ENCODE assay signal across 29 cellular contexts in genomic region chr7:18961997-18962396, GRCh38.
A peak's percentile ranks its signal among the peaks of the same experiment; 100 is the strongest.
DNase-seq lines count a peak whose midpoint lies in the region; TF ChIP-seq lines count a peak whose summit lies in the region.
"Had no signal": no experiment of that assay in that cellular context is flagged by ENCODE, and none has a peak within 500 bp of the region (broad histone marks: within the 10 kb centered on the region; RNA-seq: fewer than 3 reads in every experiment).

No MANE protein-coding gene starts in this region.

- intact Hi-C loops in dorsolateral prefrontal cortex (cut with DNase I): no loop called here

- H3F3A ChIP-seq in smooth muscle cell (ENCODE audit: low read depth): no peaks in the 10 kb centered on the region

- H3K4me3 Mint-ChIP-seq in HFFc6: no peak overlapping the region
- H3K4me3 Mint-ChIP-seq: activated naive CD8-positive, alpha-beta T cell; central memory CD8-positive, alpha-beta T cell; nephron had no signal

- no peaks in the 10 kb centered on the region for H3K27me3 ChIP-seq in smooth muscle cell (ENCODE audit: low read depth)
- no peaks in the 10 kb centered on the region for H3K27me3 ChIP-seq in dorsolateral prefrontal cortex

- H3K27ac Mint-ChIP-seq in HFFc6: no peak overlapping the region
- H3K27ac Mint-ChIP-seq: activated naive CD8-positive, alpha-beta T cell; activated T-helper 2 cell treated with anti-CD3 and anti-CD28 coated beads, Interferon-gamma antibody, Interleukin-2, Interleukin-4, amounts not matched to agents 10 μg/mL and 5 μg/mL and 100 μg/mL, durations not matched to agents 14 hours and 24 hours and 36 hours; nephron had no signal

- no peak overlapping the region for H3K4me2 ChIP-seq in smooth muscle cell

- H3K36me3 ChIP-seq in smooth muscle cell (ENCODE audit: low read depth): no peaks in the 10 kb centered on the region

- no peak for TF ChIP-seq CTCF in HFFc6 (IDR thresholded peaks at IDR 0.05)
- TF ChIP-seq CTCF in choroid plexus epithelial cell (conservative IDR thresholded peaks at IDR 0.05; ENCODE audit: low read depth, low read length): no peak
- TF ChIP-seq CTCF in smooth muscle cell (IDR thresholded peaks at IDR 0.05; ENCODE audit: borderline replicate concordance, insufficient read depth, poor library complexity, severe bottlenecking): no peak
- no peak for TF ChIP-seq CTCF in dorsolateral prefrontal cortex (IDR thresholded peaks at IDR 0.05 in 54 of 56, conservative IDR thresholded peaks at IDR 0.05 in 2 of 56; ENCODE audit: low read depth in 1 of 56, partially characterized antibody in 56 of 56)

- no peaks in the 10 kb centered on the region for H3K9me3 ChIP-seq in smooth muscle cell (replicated peaks; ENCODE audit: low read depth)

- no peak overlapping the region for H3K4me3 ChIP-seq in choroid plexus epithelial cell (ENCODE audit: low read depth, low read length)
- no peak overlapping the region for H3K4me3 ChIP-seq in smooth muscle cell
- no peak overlapping the region for H3K4me3 ChIP-seq in dorsolateral prefrontal cortex

- H3K27me3 Mint-ChIP-seq in HFFc6 (ENCODE audit: insufficient read depth): no peaks in the 10 kb centered on the region
- H3K27me3 Mint-ChIP-seq: activated naive CD8-positive, alpha-beta T cell; central memory CD8-positive, alpha-beta T cell had no signal

- H3K79me2 ChIP-seq in smooth muscle cell (ENCODE audit: low read depth): no peaks in the 10 kb centered on the region

- no peaks in the 10 kb centered on the region for H3K36me3 Mint-ChIP-seq in HFFc6 (ENCODE audit: low read depth)
- H3K36me3 Mint-ChIP-seq: activated naive CD8-positive, alpha-beta T cell had no signal

- WGBS in smooth muscle cell (ENCODE audit: low lambda C conversion rate): 44% methylated on average over 4 of the region's 4 CpGs

- H3K9me3 Mint-ChIP-seq in HFFc6: no peaks in the 10 kb centered on the region
- H3K9me3 Mint-ChIP-seq: nephron had no signal

- peak overlapping the region; percentile 10 for H2AFZ ChIP-seq in smooth muscle cell (ENCODE audit: low read depth)

- no peak overlapping the region for H3K27ac ChIP-seq in smooth muscle cell (ENCODE audit: low read depth)
- H3K27ac ChIP-seq in dorsolateral prefrontal cortex: no peak overlapping the region
- H3K27ac ChIP-seq: VCaP had no signal

- H3K4me1 ChIP-seq in smooth muscle cell (ENCODE audit: low read depth): no peaks in the 10 kb centered on the region

- DNase-seq in HFFc6 (peak; percentile 28), RPMI7951 (ENCODE audit: low read depth) (peak; percentile 44), choroid plexus epithelial cell (ENCODE audit: low read depth) (peak; percentile 36), smooth muscle cell (lab: John Stamatoyannopoulos, UW; ENCODE audit: unreplicated experiment) (no peak), NCI-H1417 treated with DMSO at 0.1 percent for 48 hours (lab: John Stamatoyannopoulos, UW) (no peak), dorsolateral prefrontal cortex (no peak), T1000 (lab: John Stamatoyannopoulos, UW) (no peak)
- DNase-seq: activated CD4-positive, alpha-beta T cell treated with anti-CD3 and anti-CD28 coated beads for 48 hours; activated CD8-positive, alpha-beta memory T cell treated with anti-CD3 and anti-CD28 coated beads for 24 hours; activated T-cell treated with anti-CD3 and anti-CD28 coated beads for 4 hours; aorta; C1 segment of cervical spinal cord; dermis blood vessel endothelial cell; hypothalamus; left colon; MM.1S; NCI-H1105 treated with DMSO at 0.1 percent for 48 hours; NCI-H2029; NCI-H526 treated with DMSO at 0.1 percent for 48 hours; NK-92 treated with Interleukin-12 subunit alpha and Interleukin-12 subunit beta, amount 100 ng/mL, for 24 hours; Right ventricle myocardium superior; stimulated activated CD4-positive, alpha-beta T cell treated with anti-CD3 and anti-CD28 coated beads, Interleukin-15, amount 100 ng/mL, for 24 hours; stimulated activated CD4-positive, alpha-beta T cell treated with anti-CD3 and anti-CD28 coated beads, Interleukin-4, amount 100 ng/mL, for 4 hours; trophoblast cell had no signal

- no peaks in the 10 kb centered on the region for H4K20me1 ChIP-seq in smooth muscle cell (ENCODE audit: low read depth)

- H3K9ac ChIP-seq in smooth muscle cell (ENCODE audit: low read depth): no peak overlapping the region

- peaks cover 39% of the 10 kb centered on the region for H3K4me1 Mint-ChIP-seq in HFFc6 (ENCODE audit: low read depth)
- H3K4me1 Mint-ChIP-seq: central memory CD8-positive, alpha-beta T cell had no signal

Comparison
In these comparisons a context has a peak if more than half of its experiments do, and no peak if none do; other contexts are left out.
1. DNase-seq: peak in HFFc6 (single experiment), RPMI7951 (single experiment) and choroid plexus epithelial cell (single experiment); none in smooth muscle cell (single experiment), NCI-H1417 treated with DMSO at 0.1 percent for 48 hours (single experiment), dorsolateral prefrontal cortex (0 of 10) and T1000 (single experiment).